ENCODE assay signal across 17 cellular contexts in genomic region chr1:185568155-185569123, GRCh38.
A peak's percentile ranks its signal among the peaks of the same experiment; 100 is the strongest.
DNase-seq lines count a peak whose midpoint lies in the region; ATAC-seq, FAIRE-seq and TF ChIP-seq lines count a peak whose summit lies in the region.
"Had no signal": no experiment of that assay in that cellular context is flagged by ENCODE, and none has a peak within 500 bp of the region (broad histone marks: within the 10 kb centered on the region; RNA-seq: fewer than 3 reads in every experiment).

No MANE protein-coding gene starts in this region.

- no peaks in the 10 kb centered on the region for H4K20me1 ChIP-seq in GM12878 (ENCODE audit: control insufficient read depth, insufficient read depth)

- BruUV-seq in GM12878 (replicated peaks; lab: Mats Ljungman, UMichigan) = no TSS peak

- no peak overlapping the region for H3K4me3 Mint-ChIP-seq in activated T-cell treated with anti-CD3 and anti-CD28 coated beads, Interleukin-2, amount 50 U/mL, for 24 hours
- H3K4me3 Mint-ChIP-seq in stimulated activated effector memory CD8-positive, alpha-beta T cell treated with anti-CD3 and anti-CD28 coated beads, Interleukin-12 subunit alpha, Interleukin-12 subunit beta, amount 100 ng/mL, for 72 hours = peak overlapping the region; percentile 39

- H3K27me3 ChIP-seq in GM12878 (replicated peaks in 1 of 2; ENCODE audit: control insufficient read depth in 2 of 2, insufficient read depth in 2 of 2, low read length in 1 of 2) = no peaks in the 10 kb centered on the region
- H3K27me3 ChIP-seq: heart left ventricle, MG63 had no signal

- H3K27me3 Mint-ChIP-seq in activated T-cell treated with anti-CD3 and anti-CD28 coated beads, Interleukin-2, amount 50 U/mL, for 24 hours = no peaks in the 10 kb centered on the region

- TF ChIP-seq RAD21 in GM12878 (IDR thresholded peaks at IDR 0.05; ENCODE audit: insufficient read depth, low read depth, low read length) = no peak

- CTCF ChIA-PET in GM12878 (lab: Yijun Ruan, JAX) = no interaction called here

- POLR2A ChIA-PET in GM12878 (lab: Charles Lee) = no interaction called here

- no peak overlapping the region for H3K4me3 ChIP-seq in GM12878
- H3K4me3 ChIP-seq: heart left ventricle, MG63, psoas muscle had no signal

- H2AFZ ChIP-seq in GM12878 (ENCODE audit: control insufficient read depth, low read depth, low read length) = no peak overlapping the region

- WGBS in GM12878 (ENCODE audit: insufficient coverage, insufficient replicate concordance, low lambda C conversion rate, missing lambda C conversion rate) = 31% methylated on average over 3 of the region's 3 CpGs

- DNase-seq in activated T-cell treated with anti-CD3 and anti-CD28 coated beads, Interleukin-2, amount 50 U/mL, for 24 hours = no peak
- no peak for DNase-seq in activated T-cell treated with anti-CD3 and anti-CD28 coated beads, Interleukin-2, amount 50 U/mL, for 48 hours
- DNase-seq in NOMO-1 treated with DMSO at 0.1 percent for 48 hours (lab: John Stamatoyannopoulos, UW; ENCODE audit: unreplicated experiment) (peak; percentile 73), GM12878 (ENCODE audit: low read depth, low spot score) (no peak), NCI-H1694 treated with DMSO at 0.1 percent for 48 hours (lab: John Stamatoyannopoulos, UW) (no peak), SK-N-DZ (ENCODE audit: low spot score) (no peak)
- DNase-seq in stimulated activated effector memory CD8-positive, alpha-beta T cell treated with anti-CD3 and anti-CD28 coated beads, Interleukin-12 subunit alpha, Interleukin-12 subunit beta, amount 100 ng/mL, for 72 hours (ENCODE audit: low spot score in 2 of 2) = no peak
- DNase-seq: anterior cingulate cortex; heart left ventricle; mesenchymal stem cell; MG63; NCI-H446; psoas muscle; SHP77 treated with DMSO at 0.1 percent for 48 hours; stimulated activated CD4-positive, alpha-beta T cell treated with anti-CD3 and anti-CD28 coated beads, Interleukin-4, amount 100 ng/mL, for 4 hours had no signal

- H3K36me3 ChIP-seq in GM12878 (ENCODE audit: control insufficient read depth in 2 of 2, insufficient read depth in 2 of 2, low read length in 1 of 2) = no peaks in the 10 kb centered on the region
- H3K36me3 ChIP-seq: heart left ventricle, MG63 had no signal

- H3K9me3 ChIP-seq in GM12878 (replicated peaks; ENCODE audit: control insufficient read depth, insufficient read depth, low read length) = no peaks in the 10 kb centered on the region
- H3K9me3 ChIP-seq: heart left ventricle, MG63, psoas muscle had no signal

- intact Hi-C loops in GM12878 (cut with micrococcal nuclease; ENCODE audit: unreplicated experiment) = no loop called here

- H3K79me2 ChIP-seq in GM12878 (ENCODE audit: control insufficient read depth, insufficient read depth, low read length) = no peaks in the 10 kb centered on the region

- peak overlapping the region; percentile 64 for H3K27ac Mint-ChIP-seq in activated T-cell treated with anti-CD3 and anti-CD28 coated beads, Interleukin-2, amount 50 U/mL, for 24 hours
- H3K27ac Mint-ChIP-seq in stimulated activated effector memory CD8-positive, alpha-beta T cell treated with anti-CD3 and anti-CD28 coated beads, Interleukin-12 subunit alpha, Interleukin-12 subunit beta, amount 100 ng/mL, for 72 hours = peak overlapping the region; percentile 94

- FAIRE-seq in GM12878 (lab: Jason Lieb, UNC) = peak; percentile 80

- no peak overlapping the region for H3K27ac ChIP-seq in GM12878 (ENCODE audit: control insufficient read depth, insufficient read depth)
- H3K27ac ChIP-seq: psoas muscle had no signal

- H3K4me1 ChIP-seq in GM12878 (ENCODE audit: control insufficient read depth, insufficient read depth, low read length) = no peaks in the 10 kb centered on the region
- H3K4me1 ChIP-seq: psoas muscle had no signal

- H3K9me3 Mint-ChIP-seq in activated T-cell treated with anti-CD3 and anti-CD28 coated beads, Interleukin-2, amount 50 U/mL, for 24 hours = no peaks in the 10 kb centered on the region
- H3K9me3 Mint-ChIP-seq in stimulated activated effector memory CD8-positive, alpha-beta T cell treated with anti-CD3 and anti-CD28 coated beads, Interleukin-12 subunit alpha, Interleukin-12 subunit beta, amount 100 ng/mL, for 72 hours = peaks cover 2% of the 10 kb centered on the region

- TF ChIP-seq EP300 in GM12878 (IDR thresholded peaks at IDR 0.05; ENCODE audit: borderline replicate concordance in 1 of 2, control insufficient read depth in 1 of 2, low read depth in 2 of 2, low read length in 2 of 2) = no peak

- no peak for TF ChIP-seq CTCF in GM12878 (IDR thresholded peaks at IDR 0.05 in 2 of 3, conservative IDR thresholded peaks at IDR 0.05 in 1 of 3; ENCODE audit: control insufficient read depth in 2 of 3, extremely low read depth in 1 of 3, insufficient read depth in 1 of 3, low read depth in 3 of 3, low read length in 3 of 3)

- H3K4me1 Mint-ChIP-seq in activated T-cell treated with anti-CD3 and anti-CD28 coated beads, Interleukin-2, amount 50 U/mL, for 24 hours (ENCODE audit: low read depth) = peaks cover 66% of the 10 kb centered on the region
- H3K4me1 Mint-ChIP-seq in stimulated activated effector memory CD8-positive, alpha-beta T cell treated with anti-CD3 and anti-CD28 coated beads, Interleukin-12 subunit alpha, Interleukin-12 subunit beta, amount 100 ng/mL, for 72 hours = peaks cover 41% of the 10 kb centered on the region

- ATAC-seq in GM12878 (peak; percentile 40; the same call in 1 of the 3 replicates), HG03159 (IDR thresholded peaks at IDR 0.05; ENCODE audit: unreplicated experiment) (no peak)
- ATAC-seq in stimulated activated effector memory CD8-positive, alpha-beta T cell treated with anti-CD3 and anti-CD28 coated beads, Interleukin-12 subunit alpha, Interleukin-12 subunit beta, amount 100 ng/mL, for 72 hours = peak; percentile 91
- ATAC-seq: HCT116, heart left ventricle, psoas muscle had no signal

- SMC1A ChIA-PET in GM12878 (lab: Charles Lee; ENCODE audit: uncharacterized antibody, unreplicated experiment) = interaction anchor here (0.7 to 3.8 kb wide), 3 partner anchors 9 to 81 kb away, joined by 3 to 17 read pairs (median 3); no protein-coding TSS in a partner anchor

- in situ Hi-C loops in GM12878 (cut with MboI) = no loop called here

- H3K4me2 ChIP-seq in GM12878 (ENCODE audit: control insufficient read depth, insufficient read depth) = no peak overlapping the region

- RAD21 ChIA-PET in GM12878 (lab: Charles Lee; ENCODE audit: unreplicated experiment) = interaction anchor here (1.3 kb wide), 1 partner anchor 27 kb away, joined by 6 read pairs; no protein-coding TSS in a partner anchor

- no peak overlapping the region for H3K9ac ChIP-seq in GM12878 (ENCODE audit: control insufficient read depth, insufficient read depth, low read length)

- H3K36me3 Mint-ChIP-seq in activated T-cell treated with anti-CD3 and anti-CD28 coated beads, Interleukin-2, amount 50 U/mL, for 24 hours (ENCODE audit: low read depth) = no peaks in the 10 kb centered on the region
- H3K36me3 Mint-ChIP-seq in stimulated activated effector memory CD8-positive, alpha-beta T cell treated with anti-CD3 and anti-CD28 coated beads, Interleukin-12 subunit alpha, Interleukin-12 subunit beta, amount 100 ng/mL, for 72 hours = peaks cover 7% of the 10 kb centered on the region

- no peak for TF ChIP-seq POLR2A in GM12878 (IDR thresholded peaks at IDR 0.05; ENCODE audit: low read depth, low read length)

TF ChIP-seq in GM12878, 131 proteins besides CTCF, POLR2A, EP300 and RAD21:
- TF ChIP-seq RUNX3 (IDR thresholded peaks at IDR 0.05; ENCODE audit: low read length) = peak; percentile 50; the same call in 1 of the 2 replicates
- TF ChIP-seq SIX5 (IDR thresholded peaks at IDR 0.05; ENCODE audit: low read depth, low read length, severe bottlenecking) = no peak
- no peak for TF ChIP-seq EZH2 (IDR thresholded peaks at IDR 0.05; ENCODE audit: borderline replicate concordance, control insufficient read depth, low read depth, low read length)
TF ChIP-seq in GM12878: peak in this region for 1.
